Comparison of ENCODE assay signal across 2 cellular contexts in the genomic region with DNA sequence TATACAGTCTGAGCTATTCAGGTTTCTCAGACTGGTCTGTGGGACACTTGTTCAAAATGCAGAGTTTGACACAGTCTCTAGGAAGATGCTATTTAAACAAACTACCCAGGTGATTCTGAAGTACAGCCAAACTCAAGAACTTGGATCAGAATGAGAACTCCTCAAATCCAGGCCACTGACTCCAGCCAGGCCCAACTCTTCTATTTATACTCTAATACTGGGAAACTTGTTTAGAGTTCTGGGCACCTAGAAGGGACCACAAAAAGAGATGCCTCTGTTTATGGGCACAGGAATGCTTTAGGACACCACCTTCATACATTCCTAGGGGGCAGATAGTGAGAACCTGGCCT.
TF ChIP-seq lines count a peak whose summit lies in the region.

No MANE protein-coding gene starts in this region.

TF ChIP-seq in GM23338, 12 proteins besides CTCF, POLR2A, EP300 and RAD21:
- TF ChIP-seq, protein P1, sequence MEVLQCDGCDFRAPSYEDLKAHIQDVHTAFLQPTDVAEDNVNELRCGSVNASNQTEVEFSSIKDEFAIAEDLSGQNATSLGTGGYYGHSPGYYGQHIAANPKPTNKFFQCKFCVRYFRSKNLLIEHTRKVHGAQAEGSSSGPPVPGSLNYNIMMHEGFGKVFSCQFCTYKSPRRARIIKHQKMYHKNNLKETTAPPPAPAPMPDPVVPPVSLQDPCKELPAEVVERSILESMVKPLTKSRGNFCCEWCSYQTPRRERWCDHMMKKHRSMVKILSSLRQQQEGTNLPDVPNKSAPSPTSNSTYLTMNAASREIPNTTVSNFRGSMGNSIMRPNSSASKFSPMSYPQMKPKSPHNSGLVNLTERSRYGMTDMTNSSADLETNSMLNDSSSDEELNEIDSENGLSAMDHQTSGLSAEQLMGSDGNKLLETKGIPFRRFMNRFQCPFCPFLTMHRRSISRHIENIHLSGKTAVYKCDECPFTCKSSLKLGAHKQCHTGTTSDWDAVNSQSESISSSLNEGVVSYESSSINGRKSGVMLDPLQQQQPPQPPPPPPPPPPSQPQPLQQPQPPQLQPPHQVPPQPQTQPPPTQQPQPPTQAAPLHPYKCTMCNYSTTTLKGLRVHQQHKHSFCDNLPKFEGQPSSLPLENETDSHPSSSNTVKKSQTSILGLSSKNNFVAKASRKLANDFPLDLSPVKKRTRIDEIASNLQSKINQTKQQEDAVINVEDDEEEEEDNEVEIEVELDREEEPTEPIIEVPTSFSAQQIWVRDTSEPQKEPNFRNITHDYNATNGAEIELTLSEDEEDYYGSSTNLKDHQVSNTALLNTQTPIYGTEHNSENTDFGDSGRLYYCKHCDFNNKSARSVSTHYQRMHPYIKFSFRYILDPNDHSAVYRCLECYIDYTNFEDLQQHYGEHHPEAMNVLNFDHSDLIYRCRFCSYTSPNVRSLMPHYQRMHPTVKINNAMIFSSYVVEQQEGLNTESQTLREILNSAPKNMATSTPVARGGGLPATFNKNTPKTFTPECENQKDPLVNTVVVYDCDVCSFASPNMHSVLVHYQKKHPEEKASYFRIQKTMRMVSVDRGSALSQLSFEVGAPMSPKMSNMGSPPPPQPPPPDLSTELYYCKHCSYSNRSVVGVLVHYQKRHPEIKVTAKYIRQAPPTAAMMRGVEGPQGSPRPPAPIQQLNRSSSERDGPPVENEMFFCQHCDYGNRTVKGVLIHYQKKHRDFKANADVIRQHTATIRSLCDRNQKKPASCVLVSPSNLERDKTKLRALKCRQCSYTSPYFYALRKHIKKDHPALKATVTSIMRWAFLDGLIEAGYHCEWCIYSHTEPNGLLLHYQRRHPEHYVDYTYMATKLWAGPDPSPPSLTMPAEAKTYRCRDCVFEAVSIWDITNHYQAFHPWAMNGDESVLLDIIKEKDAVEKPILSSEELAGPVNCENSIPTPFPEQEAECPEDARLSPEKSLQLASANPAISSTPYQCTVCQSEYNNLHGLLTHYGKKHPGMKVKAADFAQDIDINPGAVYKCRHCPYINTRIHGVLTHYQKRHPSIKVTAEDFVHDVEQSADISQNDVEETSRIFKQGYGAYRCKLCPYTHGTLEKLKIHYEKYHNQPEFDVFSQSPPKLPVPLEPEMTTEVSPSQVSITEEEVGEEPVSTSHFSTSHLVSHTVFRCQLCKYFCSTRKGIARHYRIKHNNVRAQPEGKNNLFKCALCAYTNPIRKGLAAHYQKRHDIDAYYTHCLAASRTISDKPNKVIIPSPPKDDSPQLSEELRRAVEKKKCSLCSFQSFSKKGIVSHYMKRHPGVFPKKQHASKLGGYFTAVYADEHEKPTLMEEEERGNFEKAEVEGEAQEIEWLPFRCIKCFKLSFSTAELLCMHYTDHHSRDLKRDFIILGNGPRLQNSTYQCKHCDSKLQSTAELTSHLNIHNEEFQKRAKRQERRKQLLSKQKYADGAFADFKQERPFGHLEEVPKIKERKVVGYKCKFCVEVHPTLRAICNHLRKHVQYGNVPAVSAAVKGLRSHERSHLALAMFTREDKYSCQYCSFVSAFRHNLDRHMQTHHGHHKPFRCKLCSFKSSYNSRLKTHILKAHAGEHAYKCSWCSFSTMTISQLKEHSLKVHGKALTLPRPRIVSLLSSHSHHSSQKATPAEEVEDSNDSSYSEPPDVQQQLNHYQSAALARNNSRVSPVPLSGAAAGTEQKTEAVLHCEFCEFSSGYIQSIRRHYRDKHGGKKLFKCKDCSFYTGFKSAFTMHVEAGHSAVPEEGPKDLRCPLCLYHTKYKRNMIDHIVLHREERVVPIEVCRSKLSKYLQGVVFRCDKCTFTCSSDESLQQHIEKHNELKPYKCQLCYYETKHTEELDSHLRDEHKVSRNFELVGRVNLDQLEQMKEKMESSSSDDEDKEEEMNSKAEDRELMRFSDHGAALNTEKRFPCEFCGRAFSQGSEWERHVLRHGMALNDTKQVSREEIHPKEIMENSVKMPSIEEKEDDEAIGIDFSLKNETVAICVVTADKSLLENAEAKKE (CRISPR knock-in tag; IDR thresholded peaks at IDR 0.05): no peak
- TF ChIP-seq POLR2AphosphoS5 (IDR thresholded peaks at IDR 0.05; ENCODE audit: low read depth) (no peak), EZH2phosphoT487 (IDR thresholded peaks at IDR 0.05; ENCODE audit: unreplicated experiment) (no peak), ZNF114 (CRISPR knock-in tag; IDR thresholded peaks at IDR 0.05) (no peak), JUNB (IDR thresholded peaks at IDR 0.05; ENCODE audit: unreplicated experiment) (no peak)
- TF ChIP-seq, protein P2, sequence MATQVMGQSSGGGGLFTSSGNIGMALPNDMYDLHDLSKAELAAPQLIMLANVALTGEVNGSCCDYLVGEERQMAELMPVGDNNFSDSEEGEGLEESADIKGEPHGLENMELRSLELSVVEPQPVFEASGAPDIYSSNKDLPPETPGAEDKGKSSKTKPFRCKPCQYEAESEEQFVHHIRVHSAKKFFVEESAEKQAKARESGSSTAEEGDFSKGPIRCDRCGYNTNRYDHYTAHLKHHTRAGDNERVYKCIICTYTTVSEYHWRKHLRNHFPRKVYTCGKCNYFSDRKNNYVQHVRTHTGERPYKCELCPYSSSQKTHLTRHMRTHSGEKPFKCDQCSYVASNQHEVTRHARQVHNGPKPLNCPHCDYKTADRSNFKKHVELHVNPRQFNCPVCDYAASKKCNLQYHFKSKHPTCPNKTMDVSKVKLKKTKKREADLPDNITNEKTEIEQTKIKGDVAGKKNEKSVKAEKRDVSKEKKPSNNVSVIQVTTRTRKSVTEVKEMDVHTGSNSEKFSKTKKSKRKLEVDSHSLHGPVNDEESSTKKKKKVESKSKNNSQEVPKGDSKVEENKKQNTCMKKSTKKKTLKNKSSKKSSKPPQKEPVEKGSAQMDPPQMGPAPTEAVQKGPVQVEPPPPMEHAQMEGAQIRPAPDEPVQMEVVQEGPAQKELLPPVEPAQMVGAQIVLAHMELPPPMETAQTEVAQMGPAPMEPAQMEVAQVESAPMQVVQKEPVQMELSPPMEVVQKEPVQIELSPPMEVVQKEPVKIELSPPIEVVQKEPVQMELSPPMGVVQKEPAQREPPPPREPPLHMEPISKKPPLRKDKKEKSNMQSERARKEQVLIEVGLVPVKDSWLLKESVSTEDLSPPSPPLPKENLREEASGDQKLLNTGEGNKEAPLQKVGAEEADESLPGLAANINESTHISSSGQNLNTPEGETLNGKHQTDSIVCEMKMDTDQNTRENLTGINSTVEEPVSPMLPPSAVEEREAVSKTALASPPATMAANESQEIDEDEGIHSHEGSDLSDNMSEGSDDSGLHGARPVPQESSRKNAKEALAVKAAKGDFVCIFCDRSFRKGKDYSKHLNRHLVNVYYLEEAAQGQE (IDR thresholded peaks at IDR 0.05; ENCODE audit: unreplicated experiment): no peak

TF ChIP-seq in liver, 16 proteins besides CTCF, POLR2A, EP300 and RAD21:
- TF ChIP-seq NR2F2 (IDR thresholded peaks at IDR 0.05) (no peak), HNF4A (conservative IDR thresholded peaks at IDR 0.05) (no peak), EGR1 (IDR thresholded peaks at IDR 0.05; ENCODE audit: low read depth in 2 of 2) (no peak), GABPA (IDR thresholded peaks at IDR 0.05 in 1 of 2, conservative IDR thresholded peaks at IDR 0.05 in 1 of 2) (no peak), YY1 (IDR thresholded peaks at IDR 0.05) (no peak), HNF4G (IDR thresholded peaks at IDR 0.05) (no peak), RXRA (IDR thresholded peaks at IDR 0.05) (no peak), TAF1 (conservative IDR thresholded peaks at IDR 0.05) (no peak), SP1 (IDR thresholded peaks at IDR 0.05) (no peak)
- TF ChIP-seq, protein P3, sequence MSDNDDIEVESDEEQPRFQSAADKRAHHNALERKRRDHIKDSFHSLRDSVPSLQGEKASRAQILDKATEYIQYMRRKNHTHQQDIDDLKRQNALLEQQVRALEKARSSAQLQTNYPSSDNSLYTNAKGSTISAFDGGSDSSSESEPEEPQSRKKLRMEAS (IDR thresholded peaks at IDR 0.05): no peak
- TF ChIP-seq, protein P4, sequence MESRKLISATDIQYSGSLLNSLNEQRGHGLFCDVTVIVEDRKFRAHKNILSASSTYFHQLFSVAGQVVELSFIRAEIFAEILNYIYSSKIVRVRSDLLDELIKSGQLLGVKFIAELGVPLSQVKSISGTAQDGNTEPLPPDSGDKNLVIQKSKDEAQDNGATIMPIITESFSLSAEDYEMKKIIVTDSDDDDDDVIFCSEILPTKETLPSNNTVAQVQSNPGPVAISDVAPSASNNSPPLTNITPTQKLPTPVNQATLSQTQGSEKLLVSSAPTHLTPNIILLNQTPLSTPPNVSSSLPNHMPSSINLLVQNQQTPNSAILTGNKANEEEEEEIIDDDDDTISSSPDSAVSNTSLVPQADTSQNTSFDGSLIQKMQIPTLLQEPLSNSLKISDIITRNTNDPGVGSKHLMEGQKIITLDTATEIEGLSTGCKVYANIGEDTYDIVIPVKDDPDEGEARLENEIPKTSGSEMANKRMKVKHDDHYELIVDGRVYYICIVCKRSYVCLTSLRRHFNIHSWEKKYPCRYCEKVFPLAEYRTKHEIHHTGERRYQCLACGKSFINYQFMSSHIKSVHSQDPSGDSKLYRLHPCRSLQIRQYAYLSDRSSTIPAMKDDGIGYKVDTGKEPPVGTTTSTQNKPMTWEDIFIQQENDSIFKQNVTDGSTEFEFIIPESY (IDR thresholded peaks at IDR 0.05): no peak
- TF ChIP-seq, protein P2 (IDR thresholded peaks at IDR 0.05): no peak
